Comparison of ENCODE assay signal across 23 cellular contexts in genomic region chr16:85658504-85659326, GRCh38. TPM values are rescaled to one million over a fixed set of nuclear protein-coding genes. Genes with fewer than 3 reads are reported as not detected.
A peak's percentile ranks its signal among the peaks of the same experiment; 100 is the strongest.
DNase-seq lines count a peak whose midpoint lies in the region; ATAC-seq, FAIRE-seq and TF ChIP-seq lines count a peak whose summit lies in the region.
"Had no signal": no experiment of that assay in that cellular context is flagged by ENCODE, and none has a peak within 500 bp of the region (broad histone marks: within the 10 kb centered on the region; RNA-seq: fewer than 3 reads in every experiment).

No MANE protein-coding gene starts in this region.

- TF ChIP-seq POLR2A in K562 (conservative IDR thresholded peaks at IDR 0.05): no peak
- TF ChIP-seq POLR2A in right lobe of liver (IDR thresholded peaks at IDR 0.05): no peak
- no peak for TF ChIP-seq POLR2A in spleen (IDR thresholded peaks at IDR 0.05)

- H3K4me2 ChIP-seq in K562 (ENCODE audit: insufficient read depth, low read length): no peak overlapping the region
- H3K4me2 ChIP-seq: hepatocyte, PC-9 had no signal

- H3K4me1 ChIP-seq in K562 (replicated peaks in 1 of 2; ENCODE audit: control insufficient read depth in 2 of 2, insufficient read depth in 2 of 2, low read length in 2 of 2): peaks cover 0 to 43% of the 10 kb centered on the region in 2 experiments; a peak in 2 of 5 replicates
- H3K4me1 ChIP-seq in right lobe of liver: no peaks in the 10 kb centered on the region
- peaks cover 0 to 18% (median 3%) of the 10 kb centered on the region in 6 donors for H3K4me1 ChIP-seq in spleen

- no peak for TF ChIP-seq EP300 in K562 (IDR thresholded peaks at IDR 0.05; ENCODE audit: low read length)

- no peaks in the 10 kb centered on the region for H3K27me3 ChIP-seq in K562 (ENCODE audit: control insufficient read depth in 2 of 2, insufficient read depth in 2 of 2, low read length in 2 of 2)
- no peaks in the 10 kb centered on the region for H3K27me3 ChIP-seq in right lobe of liver
- no peaks in the 10 kb centered on the region for H3K27me3 ChIP-seq in spleen (replicated peaks in 1 of 7)
- H3K27me3 ChIP-seq: hepatocyte, suprapubic skin had no signal

- BruUV-seq in K562 (replicated peaks; lab: Mats Ljungman, UMichigan): no TSS peak

- H3K4me3 ChIP-seq in K562 (no peak overlapping the region), right lobe of liver (no peak overlapping the region), spleen (no peak overlapping the region)
- H3K4me3 ChIP-seq: coronary artery, GM23248, hepatocyte, PC-9, suprapubic skin had no signal

- H3K9me1 ChIP-seq in K562 (ENCODE audit: control insufficient read depth, insufficient read depth, low read length): peaks cover 4% of the 10 kb centered on the region

- no peak overlapping the region for H3K27ac ChIP-seq in K562 (ENCODE audit: extremely low read depth, low read depth, low read length)
- no peak overlapping the region for H3K27ac ChIP-seq in right lobe of liver
- H3K27ac ChIP-seq in spleen: no peak overlapping the region
- H3K27ac ChIP-seq: coronary artery, GM23248, hepatocyte, PC-9, suprapubic skin had no signal

- no peak overlapping the region for H2AFZ ChIP-seq in K562 (ENCODE audit: low read depth, low read length)
- H2AFZ ChIP-seq: GM23248, hepatocyte, PC-9 had no signal

- H3K9me3 ChIP-seq in K562 (replicated peaks; ENCODE audit: control insufficient read depth, insufficient read depth, low read depth, low read length) (no peaks in the 10 kb centered on the region), right lobe of liver (no peaks in the 10 kb centered on the region), spleen (no peaks in the 10 kb centered on the region)
- H3K9me3 ChIP-seq: suprapubic skin had no signal

- no peak for TF ChIP-seq CTCF in K562 (IDR thresholded peaks at IDR 0.05 in 2 of 3, conservative IDR thresholded peaks at IDR 0.05 in 1 of 3; ENCODE audit: insufficient read depth in 2 of 3, low read depth in 1 of 3, low read length in 3 of 3)
- TF ChIP-seq CTCF in right lobe of liver (IDR thresholded peaks at IDR 0.05): no peak
- no peak for TF ChIP-seq CTCF in spleen (IDR thresholded peaks at IDR 0.05 in 8 of 11, conservative IDR thresholded peaks at IDR 0.05 in 3 of 11)

- H3K36me3 ChIP-seq in K562 (ENCODE audit: control insufficient read depth, insufficient read depth, low read length) (peaks cover 99% of the 10 kb centered on the region), right lobe of liver (peaks cover 7 to 87% (median 36%) of the 10 kb centered on the region in 4 donors), spleen (peaks cover 11 to 100% (median 87%) of the 10 kb centered on the region in 6 donors)

- intact Hi-C loops in K562 (cut with micrococcal nuclease): no loop called here
- intact Hi-C loops in right lobe of liver (cut with DNase I): loop anchor here in 1 of 2 donors (10.0 kb wide), 1 partner anchor 56 kb away; no protein-coding TSS in a partner anchor
- intact Hi-C loops in spleen (cut with DNase I; ENCODE audit: low total_unique reads): no loop called here

- peaks cover 40% of the 10 kb centered on the region for H3K79me2 ChIP-seq in K562 (ENCODE audit: control insufficient read depth, insufficient read depth, low read length)

- POLR2A ChIA-PET in K562 (lab: Yijun Ruan, JAX): interaction anchor here (0.7 to 3.1 kb wide), 6 partner anchors 9 to 256 kb away, joined by 3 to 10 read pairs (median 3); no protein-coding TSS in a partner anchor

- ATAC-seq in K562: no peak
- ATAC-seq in right lobe of liver: no peak
- ATAC-seq in HG02588 (IDR thresholded peaks at IDR 0.05; ENCODE audit: unreplicated experiment): no peak

- H3K9ac ChIP-seq in K562 (ENCODE audit: insufficient read depth in 1 of 2, low read depth in 2 of 2, low read length in 2 of 2): peak overlapping the region in 1 of 2 experiments; percentile 46; a peak in 1 of 4 replicates
- H3K9ac ChIP-seq: GM23248 had no signal

- CTCF ChIA-PET in K562 (lab: Yijun Ruan, JAX; ENCODE audit: low intra/inter-chr PET ratio): interaction anchor here (1.0 to 2.1 kb wide), 3 partner anchors 47 to 61 kb away, joined by 3 to 10 read pairs (median 7); no protein-coding TSS in a partner anchor

- DNase-seq in DMS53 (lab: John Stamatoyannopoulos, UW): peak; percentile 70
- DNase-seq in DMS53 treated with DMSO at 0.1 percent for 48 hours (lab: John Stamatoyannopoulos, UW; ENCODE audit: unreplicated experiment): no peak
- no peak for DNase-seq in K562 (ENCODE audit: extremely low read depth in 1 of 4, low spot score in 3 of 4)
- peak in 2 of 3 donors; percentile 8 to 51 for DNase-seq in right lobe of liver
- DNase-seq in spleen: peak; percentile 73
- DNase-seq in NCI-H345 treated with DMSO at 0.1 percent for 48 hours (lab: John Stamatoyannopoulos, UW; ENCODE audit: unreplicated experiment): no peak
- DNase-seq in activated T-cell treated with anti-CD3 and anti-CD28 coated beads, Interleukin-2, amount 50 U/mL, for 48 hours: no peak
- DNase-seq: activated CD4-positive, alpha-beta T cell treated with anti-CD3 and anti-CD28 coated beads, Interleukin-2, amount 10 ng/mL, durations not matched to agents 7 days and 5 days; activated naive CD4-positive, alpha-beta T cell treated with anti-CD3 and anti-CD28 coated beads, Interleukin-2, amount 10 ng/mL, durations not matched to agents 7 days and 5 days; activated T-cell treated with anti-CD3 and anti-CD28 coated beads, Interleukin-2, amount 50 U/mL, for 4 hours; CD4-positive, CD25-positive, alpha-beta regulatory T cell; effector memory CD4-positive, alpha-beta T cell; foreskin fibroblast; GM23248; naive B cell; PC-9; SIG-M5; stimulated activated CD4-positive, alpha-beta T cell treated with anti-CD3 and anti-CD28 coated beads, Interleukin-12 subunit alpha, Interleukin-12 subunit beta, amount 100 ng/mL, for 4 hours; stimulated activated CD4-positive, alpha-beta T cell treated with anti-CD3 and anti-CD28 coated beads, Interleukin-4, amount 100 ng/mL, for 1 hour had no signal

- in situ Hi-C loops in K562 (cut with MboI): no loop called here

- peaks cover 46% of the 10 kb centered on the region for H4K20me1 ChIP-seq in K562 (replicated peaks; ENCODE audit: control insufficient read depth, insufficient read depth, low read length)

- no peak for FAIRE-seq in K562 (lab: Jason Lieb, UNC)

- 92% methylated on average over 18 of the region's 18 CpGs for WGBS in K562 (ENCODE audit: insufficient coverage, low coverage, missing lambda C conversion rate)
- 85% methylated on average over 4 of the region's 18 CpGs for WGBS in right lobe of liver (ENCODE audit: insufficient coverage, low coverage, low lambda C conversion rate, missing lambda C conversion rate)
- WGBS in spleen, 5 donors: 90 to 94% (median 93%) methylated on average over 12 to 18 of the region's 18 CpGs

- TF ChIP-seq RAD21 in K562 (CRISPR knock-in tag; conservative IDR thresholded peaks at IDR 0.05 in 1 of 2, IDR thresholded peaks at IDR 0.05 in 1 of 2): no peak

TF ChIP-seq in K562, 482 proteins besides CTCF, POLR2A, EP300 and RAD21 (continues in another document):
- peak; percentile 62 for TF ChIP-seq POLR2G (IDR thresholded peaks at IDR 0.05; ENCODE audit: low read depth, low read length)
- no peak for TF ChIP-seq CTBP1 (IDR thresholded peaks at IDR 0.05; ENCODE audit: borderline replicate concordance)
- no peak for TF ChIP-seq ILK (tag; IDR thresholded peaks at IDR 0.05; ENCODE audit: borderline replicate concordance, low read depth)

RNA-seq across cellular contexts. Expression of gene GINS2, which starts 30.0 kb away (rescaled TPM):
- total RNA-seq in K562 (2011; cell fraction: chromatin; rRNA removed; ENCODE audit: low replicate concordance): 24.8 and 32.7 TPM in 2 replicates
- 24.2 and 24.5 TPM in 2 replicates for total RNA-seq in K562 (2011; cell fraction: nucleolus; rRNA removed)
- 23.2 and 33.3 TPM in 2 replicates for total RNA-seq in K562 (2011; cell fraction: nucleoplasm; rRNA removed)
- total RNA-seq in K562 (2014; rRNA removed) (42.0 and 44.2 TPM in 2 replicates), K562 (2014; rRNA removed; fragmentation: Illumina TruSeq; extraction: Trizol) (43.8 and 47.3 TPM in 2 replicates), K562 (2015; rRNA removed; fragmentation: Illumina TruSeq; extraction: Trizol) (39.4 and 40.4 TPM in 2 replicates), K562 (2021) (57.5 and 61.6 TPM in 2 replicates), right lobe of liver (1 to 10 TPM in 4 of 6 experiments, under 1 TPM in 2; 0.49 to 4.7 (median 1.3) TPM), spleen (1 to 10 TPM; 1.0 to 7.0 (median 2.3) TPM)
- polyA plus RNA-seq in K562 (2011; rRNA removed) (38.4 and 44.6 TPM in 2 replicates), K562 (2014; fragmentation: Illumina TruSeq; extraction: Trizol) (41.4 and 49.8 TPM in 2 replicates), K562 (2014; fragmentation: Nextera tagmentation; extraction: Ambion mirVana) (10 to 100 TPM; 61.3 to 76.2 TPM), K562 (2014; rRNA removed) (42.3 and 42.9 TPM in 2 replicates), spleen (1 to 10 TPM; 1.3 to 5.4 (median 2.3) TPM)
- 27.8 and 34.2 TPM in 2 replicates for polyA plus RNA-seq in K562 (2011; cell fraction: cytosol; rRNA removed)
- polyA plus RNA-seq in K562 (2011; cell fraction: nucleus; rRNA removed): 15.7 and 20.5 TPM in 2 replicates
- 26.1 and 33.8 TPM in 2 replicates for polyA plus RNA-seq in K562 (2012)
- polyA minus RNA-seq in K562 (2011; rRNA and poly(A)+ RNA removed): 25.6 and 28.3 TPM in 2 replicates
- 13.6 and 17.8 TPM in 2 replicates for polyA minus RNA-seq in K562 (2011; cell fraction: cytosol; rRNA and poly(A)+ RNA removed)
- polyA minus RNA-seq in K562 (2011; cell fraction: nucleus; rRNA and poly(A)+ RNA removed): 10.2 and 13.2 TPM in 2 replicates

RNA-seq across cellular contexts. Expression of gene GSE1, which starts 45.6 kb away (rescaled TPM):
- total RNA-seq in K562 (2011; cell fraction: chromatin; rRNA removed; ENCODE audit: low replicate concordance): 692 and 1,066 TPM in 2 replicates
- 409 and 435 TPM in 2 replicates for total RNA-seq in K562 (2011; cell fraction: nucleolus; rRNA removed)
- 438 and 467 TPM in 2 replicates for total RNA-seq in K562 (2011; cell fraction: nucleoplasm; rRNA removed)
- total RNA-seq in K562 (2014; rRNA removed): 89.1 and 104 TPM in 2 replicates
- 40.9 and 41.8 TPM in 2 replicates for total RNA-seq in K562 (2014; rRNA removed; fragmentation: Illumina TruSeq; extraction: Trizol)
- total RNA-seq in K562 (2015; rRNA removed; fragmentation: Illumina TruSeq; extraction: Trizol): 57.9 and 60.6 TPM in 2 replicates
- total RNA-seq in K562 (2021): 208 and 244 TPM in 2 replicates
- polyA plus RNA-seq in K562 (2011; rRNA removed): 54.2 and 64.0 TPM in 2 replicates
- polyA plus RNA-seq in K562 (2011; cell fraction: cytosol; rRNA removed): 54.1 and 55.3 TPM in 2 replicates
- 210 and 277 TPM in 2 replicates for polyA plus RNA-seq in K562 (2011; cell fraction: nucleus; rRNA removed)
- polyA plus RNA-seq in K562 (2012): 113 and 125 TPM in 2 replicates
- 116 and 138 TPM in 2 replicates for polyA plus RNA-seq in K562 (2014; fragmentation: Illumina TruSeq; extraction: Trizol)
- polyA plus RNA-seq in K562 (2014; fragmentation: Nextera tagmentation; extraction: Ambion mirVana): 10 to 100 TPM; 12.2 to 15.8 TPM
- polyA plus RNA-seq in K562 (2014; rRNA removed): 101 and 116 TPM in 2 replicates
- 61.1 and 68.8 TPM in 2 replicates for polyA minus RNA-seq in K562 (2011; rRNA and poly(A)+ RNA removed)
- polyA minus RNA-seq in K562 (2011; cell fraction: cytosol; rRNA and poly(A)+ RNA removed): 106 and 121 TPM in 2 replicates
- polyA minus RNA-seq in K562 (2011; cell fraction: nucleus; rRNA and poly(A)+ RNA removed): 117 and 133 TPM in 2 replicates
- 10 to 100 TPM; 30.0 to 48.0 (median 38.8) TPM for total RNA-seq in right lobe of liver
- 100 to 1,000 TPM in 1 of 7 donors, 10 to 100 TPM in 6; 79.8 to 121 (median 91.4) TPM for total RNA-seq in spleen
- polyA plus RNA-seq in spleen: 10 to 100 TPM in 1 of 3 donors, 1 to 10 TPM in 2; 7.4 to 23.2 (median 9.2) TPM

Comparison
In these comparisons a context has a peak if more than half of its experiments do, and no peak if none do; other contexts are left out.
1. DNase-seq: peak in DMS53 (single experiment), right lobe of liver (2 of 3) and spleen (single experiment); none in DMS53 treated with DMSO at 0.1 percent for 48 hours (single experiment), K562 (0 of 4), NCI-H345 treated with DMSO at 0.1 percent for 48 hours (single experiment) and activated T-cell treated with anti-CD3 and anti-CD28 coated beads, Interleukin-2, amount 50 U/mL, for 48 hours (0 of 2).